27 cellular contexts compared by ENCODE assay signal in the genomic region with DNA sequence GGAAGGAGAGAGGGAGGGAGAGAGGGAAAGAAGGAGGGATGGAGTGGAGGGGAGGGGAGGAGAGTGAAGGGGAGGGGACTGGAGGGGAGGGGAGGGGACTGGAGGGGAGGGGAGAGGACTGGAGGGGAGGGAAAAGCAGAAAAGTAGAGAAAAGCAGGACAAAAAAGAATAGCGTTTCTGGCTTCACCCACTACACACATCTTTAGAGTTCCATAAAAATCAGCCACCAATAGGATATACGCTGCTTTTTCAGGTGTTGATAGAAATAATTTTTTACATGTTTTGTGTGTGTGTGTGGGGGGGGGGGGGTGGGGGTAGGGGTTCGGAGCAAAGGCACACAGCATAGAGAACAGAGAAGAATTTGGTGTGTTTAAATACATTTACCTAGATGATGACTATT.
"Had no signal": no experiment of that assay in that cellular context is flagged by ENCODE, and none has a peak within 500 bp of the region (broad histone marks: within the 10 kb centered on the region; RNA-seq: fewer than 3 reads in every experiment).

No MANE protein-coding gene starts in this region.

- FAIRE-seq: urothelium cell line had no signal

- ATAC-seq: stimulated activated effector memory CD8-positive, alpha-beta T cell treated with anti-CD3 and anti-CD28 coated beads, Interleukin-12 subunit alpha, Interleukin-12 subunit beta, amount 100 ng/mL, for 72 hours; stimulated activated memory B cell treated with anti-CD40 and anti-IgM and Interleukin-4, amounts not matched to agents 10 μg/mL and 1 μg/mL and 100 μg/mL, for 72 hours; stimulated activated naive B cell treated with anti-CD40 and anti-IgM and Interleukin-4, amounts not matched to agents 10 μg/mL and 1 μg/mL and 100 μg/mL, for 72 hours; stimulated activated naive CD8-positive, alpha-beta T cell treated with anti-CD3 and anti-CD28 coated beads, Interleukin-15, amount 100 ng/mL, for 72 hours; stimulated activated naive CD8-positive, alpha-beta T cell treated with anti-CD3 and anti-CD28 coated beads, Interleukin-15, Interleukin-2, amounts not matched to agents 100 U/mL and 50 U/mL, for 24 hours; upper lobe of right lung had no signal

- H3K27ac ChIP-seq: stomach, suprapubic skin, testis, thoracic aorta, thyroid gland, tibial artery, tibial nerve, transverse colon, upper lobe of left lung, upper lobe of right lung, uterus, vagina had no signal

- DNase-seq: stimulated activated CD4-positive, alpha-beta T cell treated with anti-CD3 and anti-CD28 coated beads, Interleukin-2, amount 100 ng/mL, for 48 hours; stimulated activated CD4-positive, alpha-beta T cell treated with anti-CD3 and anti-CD28 coated beads, Interleukin-4, amount 100 ng/mL, for 1 hour; stimulated activated CD4-positive, alpha-beta T cell treated with anti-CD3 and anti-CD28 coated beads, Interleukin-4, amount 100 ng/mL, for 24 hours; stimulated activated CD4-positive, alpha-beta T cell treated with anti-CD3 and anti-CD28 coated beads, Interleukin-4, amount 100 ng/mL, for 4 hours; stimulated activated CD8-positive, alpha-beta memory T cell treated with anti-CD3 and anti-CD28 coated beads, Interleukin-4, amount 100 ng/mL, for 48 hours; stimulated activated naive B cell treated with anti-CD40 and anti-IgM and Interleukin-4, amounts not matched to agents 10 μg/mL and 1 μg/mL and 100 μg/mL, for 72 hours; stimulated activated naive CD4-positive, alpha-beta T cell; stimulated activated naive CD4-positive, alpha-beta T cell treated with Interleukin-2 at 50 U/mL for 16 hours; stimulated activated naive CD8-positive, alpha-beta T cell treated with anti-CD3 and anti-CD28 coated beads, Interleukin-15, amount 100 ng/mL, for 72 hours; stimulated activated naive CD8-positive, alpha-beta T cell treated with anti-CD3 and anti-CD28 coated beads, Interleukin-15, Interleukin-2, amounts not matched to agents 100 U/mL and 50 U/mL, for 24 hours; stomach; substantia nigra; testis; thyroid gland; tibial artery; transverse colon; trophoblast cell; upper lobe of left lung; upper lobe of right lung; uterus had no signal

- H3K9me3 ChIP-seq: suprapubic skin, testis, thoracic aorta, thyroid gland, tibial artery, tibial nerve, transverse colon, upper lobe of left lung, upper lobe of right lung, uterus, vagina had no signal

- H3K36me3 ChIP-seq: stomach, suprapubic skin, thoracic aorta, thyroid gland, tibial artery, tibial nerve, transverse colon, upper lobe of left lung, upper lobe of right lung, uterus, vagina had no signal

- H3K4me3 ChIP-seq: stomach, suprapubic skin, testis, thoracic aorta, thyroid gland, tibial artery, tibial nerve, transverse colon, upper lobe of left lung, upper lobe of right lung, uterus, vagina had no signal

- H3K27me3 ChIP-seq: stomach, suprapubic skin, testis, thyroid gland, tibial artery, tibial nerve, transverse colon, upper lobe of left lung, upper lobe of right lung, uterus, vagina had no signal

- H3K4me1 ChIP-seq: stomach, suprapubic skin, testis, thyroid gland, tibial artery, tibial nerve, transverse colon, upper lobe of left lung, upper lobe of right lung, uterus, vagina had no signal
